In the genomic region with DNA sequence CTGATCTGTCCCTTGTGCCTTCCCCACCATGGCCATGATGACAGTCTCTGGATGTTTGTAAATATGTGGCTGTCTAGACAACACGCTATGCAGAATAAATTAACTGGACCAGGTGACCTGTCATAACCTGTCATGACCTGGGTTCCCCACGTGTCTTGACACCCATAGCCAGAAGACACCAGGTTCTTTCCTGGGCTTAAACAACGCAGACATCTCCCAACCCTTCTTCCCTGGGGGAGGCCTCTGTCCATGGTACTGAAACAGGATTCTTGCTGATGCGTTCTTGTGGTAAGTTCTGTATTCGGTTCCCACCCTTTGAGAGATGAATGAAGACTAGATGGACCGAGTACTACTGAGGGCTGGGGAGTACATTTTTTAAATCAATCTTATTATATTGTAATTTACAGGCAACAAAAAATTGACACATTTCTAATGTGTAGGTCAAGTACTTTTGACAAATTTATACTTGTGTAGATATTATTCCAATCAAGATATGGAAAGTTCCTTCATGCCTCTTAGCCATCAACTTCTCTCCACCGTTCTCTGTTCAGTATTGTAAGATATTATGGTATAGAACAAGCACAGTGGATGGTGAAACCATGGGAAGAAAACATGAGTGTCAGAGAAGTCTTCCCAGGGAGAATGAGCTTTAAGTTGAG, we compare ENCODE assay signal across 10 cellular contexts.
DNase-seq lines count a peak whose midpoint lies in the region; ATAC-seq, FAIRE-seq and TF ChIP-seq lines count a peak whose summit lies in the region.
"Had no signal": no experiment of that assay in that cellular context is flagged by ENCODE, and none has a peak within 500 bp of the region (broad histone marks: within the 10 kb centered on the region; RNA-seq: fewer than 3 reads in every experiment).

No MANE protein-coding gene starts in this region.

- H3K27ac ChIP-seq in IMR-90 (ENCODE audit: insufficient read depth, low read length) (no peak overlapping the region), brain microvascular endothelial cell (no peak overlapping the region), liver (ENCODE audit: low read depth in 1 of 2, low read length in 2 of 2) (no peak overlapping the region)
- H3K27ac ChIP-seq: dorsolateral prefrontal cortex, thyroid gland had no signal

- POLR2A ChIA-PET in IMR-90 (lab: Charles Lee; ENCODE audit: unreplicated experiment), result no interaction called here

- no peak overlapping the region for H3K14ac ChIP-seq in IMR-90 (replicated peaks; ENCODE audit: low read depth, low read length)

- H3K27me3 ChIP-seq in IMR-90 (ENCODE audit: control insufficient read depth, insufficient read depth, low read length) (no peaks in the 10 kb centered on the region), brain microvascular endothelial cell (replicated peaks) (no peaks in the 10 kb centered on the region), liver (ENCODE audit: control insufficient read depth in 4 of 4, insufficient read depth in 4 of 4, low read length in 3 of 4) (no peaks in the 10 kb centered on the region)
- H3K27me3 ChIP-seq: thyroid gland had no signal

- no peak overlapping the region for H2BK5ac ChIP-seq in IMR-90 (ENCODE audit: low read depth, low read length, poor library complexity, severe bottlenecking)

- H4K91ac ChIP-seq in IMR-90 (ENCODE audit: insufficient read depth, low read depth, low read length), result no peak overlapping the region

- H3K4me1 Mint-ChIP-seq in type B pancreatic cell (ENCODE audit: unreplicated experiment), result no peaks in the 10 kb centered on the region

- no peak for FAIRE-seq in GM19239 (lab: Jason Lieb, UNC)

- TF ChIP-seq RAD21 in IMR-90 (IDR thresholded peaks at IDR 0.05; ENCODE audit: low read length), result no peak
- TF ChIP-seq RAD21 in liver (IDR thresholded peaks at IDR 0.05), result no peak

- no peak overlapping the region for H2BK15ac ChIP-seq in IMR-90 (ENCODE audit: low read depth, low read length)

- no CpG with 5 or more reads among the region's 7 CpGs for WGBS in IMR-90 (ENCODE audit: extremely low coverage in 2 of 2, insufficient read length in 1 of 2), 2 experiments
- 21% methylated on average over 7 of the region's 7 CpGs for WGBS in liver

- H2BK20ac ChIP-seq in IMR-90 (ENCODE audit: low read depth, low read length), result 0 out of 2 replicates have a peak overlapping the region, but pooled peaks have one; percentile 18

- H3K9ac ChIP-seq in IMR-90 (ENCODE audit: low read depth, low read length) (no peak overlapping the region), liver (ENCODE audit: low read depth in 1 of 2, low read length in 2 of 2) (no peak overlapping the region)

- H3K9me3 Mint-ChIP-seq in type B pancreatic cell, result no peaks in the 10 kb centered on the region

- no peak overlapping the region for H4K8ac ChIP-seq in IMR-90 (ENCODE audit: low read depth in 2 of 2, low read length in 2 of 2)

- H3K9me1 ChIP-seq in IMR-90 (ENCODE audit: insufficient read depth, low read length), result no peaks in the 10 kb centered on the region

- no peak overlapping the region for H3K56ac ChIP-seq in IMR-90 (ENCODE audit: extremely low read depth, insufficient read depth, low read length)

- peak; percentile 45 for DNase-seq in EL
- DNase-seq in IMR-90, result peak; percentile 49
- peak; percentile 35 for DNase-seq in brain microvascular endothelial cell
- no peak for DNase-seq in mesenteric fat pad (ENCODE audit: low spot score)
- no peak for DNase-seq in GM19239 (ENCODE audit: insufficient read length, low spot score)
- no peak for DNase-seq in type B pancreatic cell (ENCODE audit: extremely low spot score, unreplicated experiment)
- DNase-seq in NOMO-1 treated with dmso at 0.1 percent for 144 hours (lab: John Stamatoyannopoulos, UW; ENCODE audit: unreplicated experiment), result no peak
- DNase-seq: dorsolateral prefrontal cortex, thyroid gland had no signal

- no peak overlapping the region for H3K18ac ChIP-seq in IMR-90 (ENCODE audit: low read depth, low read length)

- in situ Hi-C loops in IMR-90 (cut with MboI; ENCODE audit: low sequenced_read_pairs) (no loop called here), brain microvascular endothelial cell (cut with HindIII; ENCODE audit: low pct_ligation_motif_present, low sequenced_read_pairs) (no loop called here)

- 0 out of 2 replicates have a peak, but pooled peaks have one; percentile 42 for ATAC-seq in IMR-90 (ENCODE audit: low read depth)

- H3K4ac ChIP-seq in IMR-90 (ENCODE audit: low read depth, low read length), result no peak overlapping the region

- H3K79me1 ChIP-seq in IMR-90 (ENCODE audit: low read depth in 1 of 2, low read length in 2 of 2), result no peaks in the 10 kb centered on the region

- H3K4me3 ChIP-seq in IMR-90 (ENCODE audit: insufficient read depth, low read depth, low read length) (no peak overlapping the region), brain microvascular endothelial cell (ENCODE audit: low read depth, low read length) (no peak overlapping the region), liver (ENCODE audit: low read depth in 1 of 3, low read length in 3 of 3) (no peak overlapping the region)
- H3K4me3 ChIP-seq: dorsolateral prefrontal cortex, thyroid gland had no signal

- no peak overlapping the region for H4K5ac ChIP-seq in IMR-90 (ENCODE audit: low read depth, low read length)

- intact Hi-C loops in IMR-90 (cut with micrococcal nuclease), result no loop called here

- H3K36me3 ChIP-seq in IMR-90 (ENCODE audit: control insufficient read depth, insufficient read depth, low read length) (no peaks in the 10 kb centered on the region), brain microvascular endothelial cell (replicated peaks) (no peaks in the 10 kb centered on the region), liver (ENCODE audit: control insufficient read depth in 4 of 4, insufficient read depth in 3 of 4, low read depth in 1 of 4, low read length in 3 of 4) (no peaks in the 10 kb centered on the region)
- H3K36me3 ChIP-seq: thyroid gland had no signal

- H3K36me3 Mint-ChIP-seq in type B pancreatic cell, result no peaks in the 10 kb centered on the region

- H2AK5ac ChIP-seq in IMR-90 (ENCODE audit: low read depth, low read length), result peak overlapping the region; percentile 43; the same call in 1 of the 2 replicates

- no peak overlapping the region for H2AK9ac ChIP-seq in IMR-90 (replicated peaks; ENCODE audit: low read depth, low read length, poor library complexity)

- H3K4me1 ChIP-seq in IMR-90 (ENCODE audit: control insufficient read depth, insufficient read depth, low read length) (no peaks in the 10 kb centered on the region), liver (ENCODE audit: control insufficient read depth in 4 of 4, insufficient read depth in 4 of 4, low read length in 3 of 4) (no peaks in the 10 kb centered on the region)
- H3K4me1 ChIP-seq: thyroid gland had no signal

- CTCF ChIA-PET in IMR-90 (lab: Yijun Ruan, JAX), result no interaction called here

- dilution Hi-C loops in IMR-90 (cut with HindIII; ENCODE audit: low sequenced_read_pairs, unreplicated experiment), result no loop called here

- H3K9me3 ChIP-seq in IMR-90 (ENCODE audit: control insufficient read depth, insufficient read depth, low read length) (no peaks in the 10 kb centered on the region; the same call in 1 of the 2 replicates), liver (ENCODE audit: control insufficient read depth in 4 of 4, low read length in 3 of 4) (no peaks in the 10 kb centered on the region)
- H3K9me3 ChIP-seq: thyroid gland had no signal

- TF ChIP-seq POLR2A in IMR-90 (IDR thresholded peaks at IDR 0.05; ENCODE audit: low read depth, low read length), result no peak

- no peak overlapping the region for H2BK120ac ChIP-seq in IMR-90 (ENCODE audit: low read depth, low read length)

- no peak for TF ChIP-seq CTCF in IMR-90 (conservative IDR thresholded peaks at IDR 0.05; ENCODE audit: low read depth, low read length)
- no peak for TF ChIP-seq CTCF in brain microvascular endothelial cell (IDR thresholded peaks at IDR 0.05; ENCODE audit: low read depth, low read length, missing control alignments)
- TF ChIP-seq CTCF in liver (IDR thresholded peaks at IDR 0.05; ENCODE audit: low read depth, low read length, missing input control), result no peak
- TF ChIP-seq CTCF in type B pancreatic cell (conservative IDR thresholded peaks at IDR 0.05), result no peak

- H3K23ac ChIP-seq in IMR-90 (ENCODE audit: low read depth, low read length), result no peak overlapping the region

- H2AFZ ChIP-seq in IMR-90 (replicated peaks; ENCODE audit: low read length, poor library complexity), result peak overlapping the region; percentile 61

- no peak overlapping the region for H3K4me3 Mint-ChIP-seq in type B pancreatic cell

- H3K27ac Mint-ChIP-seq in type B pancreatic cell, result no peak overlapping the region

- no peak overlapping the region for H3K4me2 ChIP-seq in IMR-90 (ENCODE audit: low read depth, low read length)

- no peaks in the 10 kb centered on the region for H4K20me1 ChIP-seq in IMR-90 (ENCODE audit: insufficient read depth, low read length)

- peaks cover 25% of the 10 kb centered on the region for H3K27me3 Mint-ChIP-seq in type B pancreatic cell

- no TSS peak for BruUV-seq in IMR-90 (replicated peaks; lab: Mats Ljungman, UMichigan)

TF ChIP-seq in IMR-90, 13 proteins besides CTCF, POLR2A, EP300 and RAD21:
- TF ChIP-seq RCOR1 (IDR thresholded peaks at IDR 0.05; ENCODE audit: insufficient replicate concordance, low read length) (no peak), MAFK (IDR thresholded peaks at IDR 0.05; ENCODE audit: low read depth, low read length) (no peak)
- TF ChIP-seq, protein P1, sequence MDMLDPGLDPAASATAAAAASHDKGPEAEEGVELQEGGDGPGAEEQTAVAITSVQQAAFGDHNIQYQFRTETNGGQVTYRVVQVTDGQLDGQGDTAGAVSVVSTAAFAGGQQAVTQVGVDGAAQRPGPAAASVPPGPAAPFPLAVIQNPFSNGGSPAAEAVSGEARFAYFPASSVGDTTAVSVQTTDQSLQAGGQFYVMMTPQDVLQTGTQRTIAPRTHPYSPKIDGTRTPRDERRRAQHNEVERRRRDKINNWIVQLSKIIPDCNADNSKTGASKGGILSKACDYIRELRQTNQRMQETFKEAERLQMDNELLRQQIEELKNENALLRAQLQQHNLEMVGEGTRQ (IDR thresholded peaks at IDR 0.05; ENCODE audit: low read depth, low read length), result no peak

TF ChIP-seq in liver, 16 proteins besides CTCF, POLR2A, EP300 and RAD21 (continues in another document):
- TF ChIP-seq RXRA (IDR thresholded peaks at IDR 0.05), result no peak

Comparison
In these comparisons a context has a peak if more than half of its experiments do, and no peak if none do; other contexts are left out.
1. DNase-seq: peak in EL (single experiment), IMR-90 (single experiment) and brain microvascular endothelial cell (single experiment); none in mesenteric fat pad (single experiment), GM19239 (single experiment), type B pancreatic cell (single experiment) and NOMO-1 treated with dmso at 0.1 percent for 144 hours (single experiment).